Comparison of ENCODE assay signal across 12 cellular contexts in the genomic region with DNA sequence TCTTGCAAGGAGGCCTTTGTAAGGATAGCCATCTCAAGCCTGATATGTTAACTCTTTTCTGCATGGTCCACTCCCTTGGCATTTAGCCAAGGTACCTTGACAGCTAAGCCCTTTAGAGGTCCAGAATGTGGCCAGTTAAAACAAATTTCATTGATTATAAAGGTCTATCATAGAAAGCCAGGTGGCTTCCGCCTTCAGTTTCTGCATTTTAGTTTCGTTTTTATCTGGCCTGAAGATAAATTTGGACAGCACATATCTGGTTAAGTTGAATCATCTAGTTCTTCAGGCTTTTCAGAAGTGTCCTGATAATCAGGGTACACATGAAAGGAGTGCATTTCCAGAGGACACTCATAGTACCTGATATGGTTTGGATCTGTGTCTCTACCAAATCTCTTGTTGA. TPM values are rescaled to one million over a fixed set of nuclear protein-coding genes. Genes with fewer than 3 reads are reported as not detected.
DNase-seq lines count a peak whose midpoint lies in the region; ATAC-seq and TF ChIP-seq lines count a peak whose summit lies in the region.
"Had no signal": no experiment of that assay in that cellular context is flagged by ENCODE, and none has a peak within 500 bp of the region (broad histone marks: within the 10 kb centered on the region; RNA-seq: fewer than 3 reads in every experiment).

No MANE protein-coding gene starts in this region.

- H3K9me3 Mint-ChIP-seq in CD4-positive, alpha-beta T cell = peaks cover 2% of the 10 kb centered on the region

- H3K27ac Mint-ChIP-seq in CD4-positive, alpha-beta T cell = no peak overlapping the region

- H2AFZ ChIP-seq in OCI-LY1 (ENCODE audit: low read length) = no peak overlapping the region

- in situ Hi-C loops in HAP-1 (cut with MboI; ENCODE audit: low sequenced_read_pairs) = no loop called here

- TF ChIP-seq CTCF in OCI-LY1 (IDR thresholded peaks at IDR 0.05; ENCODE audit: low read length) (no peak), lower lobe of right lung (IDR thresholded peaks at IDR 0.05) (no peak)
- TF ChIP-seq CTCF in CD4-positive, alpha-beta T cell (IDR thresholded peaks at IDR 0.05) = no peak

- H3K36me3 ChIP-seq in OCI-LY1 (ENCODE audit: insufficient read depth, low read length) = peaks cover 16% of the 10 kb centered on the region
- no peaks in the 10 kb centered on the region for H3K36me3 ChIP-seq in lower lobe of right lung
- no peaks in the 10 kb centered on the region for H3K36me3 ChIP-seq in HAP-1 (replicated peaks)

- DNase-seq in CD4-positive, alpha-beta T cell = no peak
- DNase-seq in cerebellum (ENCODE audit: low spot score) (no peak), lower lobe of right lung (no peak), HAP-1 (ENCODE audit: low spot score in 2 of 2) (no peak)
- DNase-seq: activated T-cell treated with anti-CD3 and anti-CD28 coated beads, Interleukin-2, amount 50 U/mL, for 48 hours; COR-L47; head of caudate nucleus; NCI-H2081 had no signal

- no peak overlapping the region for H3K9ac ChIP-seq in OCI-LY1 (ENCODE audit: low read length)

- ATAC-seq in GM18499 (IDR thresholded peaks at IDR 0.05; ENCODE audit: insufficient read depth, unreplicated experiment) (peak; percentile 61), GM19467 (IDR thresholded peaks at IDR 0.05; ENCODE audit: unreplicated experiment) (peak; percentile 70), HG03060 (IDR thresholded peaks at IDR 0.05; ENCODE audit: low read depth, unreplicated experiment) (peak; percentile 76), lower lobe of right lung (no peak)
- no peak for ATAC-seq in CD4-positive, alpha-beta T cell (ENCODE audit: poor library complexity)

- H3K9me2 ChIP-seq in OCI-LY1 (ENCODE audit: low read depth, low read length) = no peaks in the 10 kb centered on the region

- H3K9me3 ChIP-seq in OCI-LY1 (ENCODE audit: low read length) (peaks cover 15% of the 10 kb centered on the region), lower lobe of right lung (no peaks in the 10 kb centered on the region), HAP-1 (no peaks in the 10 kb centered on the region)
- H3K9me3 ChIP-seq in CD4-positive, alpha-beta T cell (ENCODE audit: control insufficient read depth, low read length) = no peaks in the 10 kb centered on the region

- H3K4me1 ChIP-seq in OCI-LY1 (ENCODE audit: insufficient read depth, low read length, severe bottlenecking) (peaks cover 10% of the 10 kb centered on the region), lower lobe of right lung (peaks cover 3% of the 10 kb centered on the region), HAP-1 (no peaks in the 10 kb centered on the region)

- CTCF ChIA-PET in CD4-positive, alpha-beta T cell (lab: Charles Lee) = no interaction called here

- POLR2A ChIA-PET in CD4-positive, alpha-beta T cell (lab: Charles Lee) = no interaction called here

- peaks cover 25% of the 10 kb centered on the region for H3K79me2 ChIP-seq in OCI-LY1 (ENCODE audit: insufficient read depth, low read length)

- no peak overlapping the region for H3K27ac ChIP-seq in OCI-LY1 (ENCODE audit: low read depth, low read length, poor library complexity, severe bottlenecking)
- no peak overlapping the region for H3K27ac ChIP-seq in CD4-positive, alpha-beta T cell (ENCODE audit: low read depth, low read length)
- H3K27ac ChIP-seq in lower lobe of right lung = no peak overlapping the region

- no peaks in the 10 kb centered on the region for H3F3A ChIP-seq in OCI-LY1 (ENCODE audit: insufficient read depth, low read length)

- peak overlapping the region; percentile 29 for H3K4me2 ChIP-seq in OCI-LY1 (ENCODE audit: low read length)

- peak overlapping the region; percentile 11 for H3K4me3 ChIP-seq in OCI-LY1 (ENCODE audit: low read depth, low read length, poor library complexity, severe bottlenecking)
- no peak overlapping the region for H3K4me3 ChIP-seq in lower lobe of right lung
- H3K4me3 ChIP-seq in HAP-1 = no peak overlapping the region

- H3K27me3 Mint-ChIP-seq in CD4-positive, alpha-beta T cell = no peaks in the 10 kb centered on the region

- intact Hi-C loops in CD4-positive, alpha-beta T cell (cut with DNase I, micrococcal nuclease) = no loop called here
- intact Hi-C loops in lower lobe of right lung (cut with DNase I) = no loop called here

- H3K27me3 ChIP-seq in OCI-LY1 (ENCODE audit: insufficient read depth, low read length) = no peaks in the 10 kb centered on the region
- no peaks in the 10 kb centered on the region for H3K27me3 ChIP-seq in CD4-positive, alpha-beta T cell (ENCODE audit: control insufficient read depth, insufficient read depth, low read length)
- H3K27me3 ChIP-seq in lower lobe of right lung (ENCODE audit: low read depth) = no peaks in the 10 kb centered on the region
- no peaks in the 10 kb centered on the region for H3K27me3 ChIP-seq in HAP-1 (ENCODE audit: low read depth)

- H3K36me3 Mint-ChIP-seq in CD4-positive, alpha-beta T cell (ENCODE audit: low read depth) = peaks cover 50% of the 10 kb centered on the region

- no peaks in the 10 kb centered on the region for H4K20me1 ChIP-seq in OCI-LY1 (ENCODE audit: insufficient read depth, low read length)

- H3K4me3 Mint-ChIP-seq in CD4-positive, alpha-beta T cell = no peak overlapping the region

- peaks cover 22% of the 10 kb centered on the region for H3K4me1 Mint-ChIP-seq in CD4-positive, alpha-beta T cell (ENCODE audit: low read depth)

RNA-seq across cellular contexts. Expression of gene ANKIB1, which starts 30.7 kb away (rescaled TPM):
- 10 to 100 TPM; 60.0 to 66.9 TPM for total RNA-seq in CD4-positive, alpha-beta T cell
- total RNA-seq in cerebellum (88.2 TPM), lower lobe of right lung (48.0 TPM)

RNA-seq across cellular contexts. Expression of gene KRIT1, which starts 30.8 kb away (rescaled TPM):
- total RNA-seq in CD4-positive, alpha-beta T cell = 10 to 100 TPM; 28.6 to 28.7 TPM
- total RNA-seq in cerebellum = 80.9 TPM
- total RNA-seq in lower lobe of right lung = 49.0 TPM

Comparison
In these comparisons a context has a peak if more than half of its experiments do, and no peak if none do; other contexts are left out.
1. ATAC-seq: peak in GM18499 (single experiment), GM19467 (single experiment) and HG03060 (single experiment); none in CD4-positive, alpha-beta T cell (single experiment) and lower lobe of right lung (0 of 2).